ENCODE assay signal across 8 cellular contexts in genomic region chr17:67293251-67294203, GRCh38. TPM values are rescaled to one million over a fixed set of nuclear protein-coding genes. Genes with fewer than 3 reads are reported as not detected.
A peak's percentile ranks its signal among the peaks of the same experiment; 100 is the strongest.
DNase-seq lines count a peak whose midpoint lies in the region; ATAC-seq, FAIRE-seq and TF ChIP-seq lines count a peak whose summit lies in the region.

No MANE protein-coding gene starts in this region.

- no peak overlapping the region for H3K27ac ChIP-seq in effector memory CD4-positive, alpha-beta T cell (ENCODE audit: insufficient read depth, low read length, poor library complexity, severe bottlenecking)

- no peak for TF ChIP-seq POLR2A in H54 (IDR thresholded peaks at IDR 0.05; ENCODE audit: low read depth, low read length)

- FAIRE-seq in H54 (lab: Jason Lieb, UNC) = no peak

- DNase-seq in GM12864 (ENCODE audit: low read depth) (peak; percentile 35), H54 (ENCODE audit: insufficient read length, low spot score) (peak; percentile 82), MV-4-11 (lab: John Stamatoyannopoulos, UW) (peak; percentile 67), mucosa of descending colon (peak; percentile 68 to 81 (median 74)), NCI-H524 treated with DMSO at 0.1 percent for 48 hours (lab: John Stamatoyannopoulos, UW) (no peak)
- peak; percentile 58 to 62 for DNase-seq in activated CD4-positive, alpha-beta T cell treated with anti-CD3 and anti-CD28 coated beads, Interleukin-2, amount 50 U/mL, for 4 hours
- peak; percentile 43 to 58 (median 45) for DNase-seq in effector memory CD4-positive, alpha-beta T cell
- peak; percentile 5 to 44 for DNase-seq in stimulated activated CD8-positive, alpha-beta memory T cell treated with anti-CD3 and anti-CD28 coated beads, Interleukin-7, amount 100 ng/mL, for 1 hour (ENCODE audit: low read depth in 2 of 2)

- H3K4me1 ChIP-seq in effector memory CD4-positive, alpha-beta T cell (ENCODE audit: control insufficient read depth, insufficient read depth, low read length, poor library complexity, severe bottlenecking) = no peaks in the 10 kb centered on the region
- H3K4me1 ChIP-seq in mucosa of descending colon (ENCODE audit: low read depth) = no peaks in the 10 kb centered on the region

- peak; percentile 92 for TF ChIP-seq CTCF in GM12864 (IDR thresholded peaks at IDR 0.05; ENCODE audit: low read depth, low read length, missing control alignments)
- TF ChIP-seq CTCF in mucosa of descending colon (IDR thresholded peaks at IDR 0.05) = peak; percentile 63

- no peaks in the 10 kb centered on the region for H3K36me3 ChIP-seq in effector memory CD4-positive, alpha-beta T cell (ENCODE audit: control insufficient read depth, insufficient read depth, low read length)
- no peaks in the 10 kb centered on the region for H3K36me3 ChIP-seq in mucosa of descending colon (ENCODE audit: low read depth)

- intact Hi-C loops in mucosa of descending colon (cut with DNase I, micrococcal nuclease) = no loop called here

- ATAC-seq in mucosa of descending colon = peak; percentile 96

- no peak overlapping the region for H3K4me3 ChIP-seq in GM12864 (ENCODE audit: low read depth, low read length)
- H3K4me3 ChIP-seq in effector memory CD4-positive, alpha-beta T cell (ENCODE audit: insufficient read depth, low read depth, low read length, poor library complexity, severe bottlenecking) = no peak overlapping the region
- H3K4me3 ChIP-seq in mucosa of descending colon = no peak overlapping the region

- H3K27me3 ChIP-seq in effector memory CD4-positive, alpha-beta T cell (replicated peaks; ENCODE audit: control insufficient read depth, insufficient read depth, low read length, poor library complexity, severe bottlenecking) = no peaks in the 10 kb centered on the region

- no peaks in the 10 kb centered on the region for H3K9me3 ChIP-seq in effector memory CD4-positive, alpha-beta T cell (ENCODE audit: control insufficient read depth, low read length)
- H3K9me3 ChIP-seq in mucosa of descending colon = no peaks in the 10 kb centered on the region

RNA-seq across cellular contexts. Expression of gene HELZ, which starts 48.5 kb away (rescaled TPM):
- total RNA-seq in mucosa of descending colon = 10 to 100 TPM; 43.2 to 65.3 (median 43.3) TPM
